In genomic region chr12:130054803-130055202, GRCh38 we compare ENCODE assay signal across 20 cellular contexts.
"Had no signal": no experiment of that assay in that cellular context is flagged by ENCODE, and none has a peak within 500 bp of the region (broad histone marks: within the 10 kb centered on the region; RNA-seq: fewer than 3 reads in every experiment).

No MANE protein-coding gene starts in this region.

- H3K36me3 Mint-ChIP-seq: activated naive CD4-positive, alpha-beta T cell treated with anti-CD3 and anti-CD28 coated beads, Interleukin-2, amount 50 U/mL, for 24 hours; natural killer cell had no signal

- H3K9me3 Mint-ChIP-seq: activated naive CD4-positive, alpha-beta T cell treated with anti-CD3 and anti-CD28 coated beads, Interleukin-2, amount 50 U/mL, for 24 hours had no signal

- H3K4me3 ChIP-seq: SK-N-MC, skin epidermis, stomach, testis had no signal

- ATAC-seq: natural killer cell had no signal

- H3K9me3 ChIP-seq: stomach, testis had no signal

- H3K4me1 ChIP-seq: stomach, testis had no signal

- H3K27ac ChIP-seq: SK-N-MC, skin epidermis, stomach, testis had no signal

- FAIRE-seq: frontal cortex had no signal

- H3K36me3 ChIP-seq: stomach had no signal

- H3K27ac Mint-ChIP-seq: dendritic cell treated with granulocyte-macrophage colony-stimulating factor and Interleukin-4, amounts not matched to agents 40 ng/mL and 50 ng/mL, for 4 days had no signal

- H3K27me3 ChIP-seq: testis had no signal

- DNase-seq: activated CD4-positive, CD25-positive, alpha-beta regulatory T cell treated with anti-CD3 and anti-CD28 coated beads, Interleukin-2, amount 50 U/mL, for 72 hours; activated effector memory CD4-positive, alpha-beta T cell treated with anti-CD3 and anti-CD28 coated beads, Interleukin-2, amount 50 U/mL, for 16 hours; activated T-cell treated with anti-CD3 and anti-CD28 coated beads for 4 hours; cerebellar nuclear complex; effector memory CD4-positive, alpha-beta T cell; head of caudate nucleus; kidney glomerular epithelial cell; mesendoderm; natural killer cell; nucleus accumbens; stimulated activated CD4-positive, alpha-beta T cell treated with anti-CD3 and anti-CD28 coated beads, Interleukin-15, amount 100 ng/mL, for 24 hours; stimulated activated CD4-positive, alpha-beta T cell treated with anti-CD3 and anti-CD28 coated beads, Interleukin-4, amount 100 ng/mL, for 1 hour; stomach; T1000; testis had no signal

- H3K4me1 Mint-ChIP-seq: activated naive CD4-positive, alpha-beta T cell treated with anti-CD3 and anti-CD28 coated beads, Interleukin-2, amount 50 U/mL, for 24 hours had no signal

- H3K4me3 Mint-ChIP-seq: activated naive CD4-positive, alpha-beta T cell treated with anti-CD3 and anti-CD28 coated beads, Interleukin-2, amount 50 U/mL, for 24 hours; dendritic cell treated with granulocyte-macrophage colony-stimulating factor and Interleukin-4, amounts not matched to agents 40 ng/mL and 50 ng/mL, for 4 days; natural killer cell had no signal

- H3K27me3 Mint-ChIP-seq: dendritic cell treated with granulocyte-macrophage colony-stimulating factor and Interleukin-4, amounts not matched to agents 40 ng/mL and 50 ng/mL, for 4 days had no signal
